In genomic region chr22:29790061-29790460, GRCh38 we compare ENCODE assay signal across 1 cellular context.
A peak's percentile ranks its signal among the peaks of the same experiment; 100 is the strongest.
TF ChIP-seq lines count a peak whose summit lies in the region.

No MANE protein-coding gene starts in this region.

TF ChIP-seq in A549, 52 proteins besides CTCF, POLR2A, EP300 and RAD21:
- TF ChIP-seq HOXB5 (CRISPR knock-in tag; IDR thresholded peaks at IDR 0.05) = no peak
- no peak for TF ChIP-seq REST (IDR thresholded peaks at IDR 0.05)
- TF ChIP-seq SREBF2 (IDR thresholded peaks at IDR 0.05) = no peak
- peak; percentile 61 for TF ChIP-seq ZFP36 (IDR thresholded peaks at IDR 0.05; ENCODE audit: borderline replicate concordance, partially characterized antibody)
